Comparison of ENCODE assay signal across 8 cellular contexts in the genomic region with DNA sequence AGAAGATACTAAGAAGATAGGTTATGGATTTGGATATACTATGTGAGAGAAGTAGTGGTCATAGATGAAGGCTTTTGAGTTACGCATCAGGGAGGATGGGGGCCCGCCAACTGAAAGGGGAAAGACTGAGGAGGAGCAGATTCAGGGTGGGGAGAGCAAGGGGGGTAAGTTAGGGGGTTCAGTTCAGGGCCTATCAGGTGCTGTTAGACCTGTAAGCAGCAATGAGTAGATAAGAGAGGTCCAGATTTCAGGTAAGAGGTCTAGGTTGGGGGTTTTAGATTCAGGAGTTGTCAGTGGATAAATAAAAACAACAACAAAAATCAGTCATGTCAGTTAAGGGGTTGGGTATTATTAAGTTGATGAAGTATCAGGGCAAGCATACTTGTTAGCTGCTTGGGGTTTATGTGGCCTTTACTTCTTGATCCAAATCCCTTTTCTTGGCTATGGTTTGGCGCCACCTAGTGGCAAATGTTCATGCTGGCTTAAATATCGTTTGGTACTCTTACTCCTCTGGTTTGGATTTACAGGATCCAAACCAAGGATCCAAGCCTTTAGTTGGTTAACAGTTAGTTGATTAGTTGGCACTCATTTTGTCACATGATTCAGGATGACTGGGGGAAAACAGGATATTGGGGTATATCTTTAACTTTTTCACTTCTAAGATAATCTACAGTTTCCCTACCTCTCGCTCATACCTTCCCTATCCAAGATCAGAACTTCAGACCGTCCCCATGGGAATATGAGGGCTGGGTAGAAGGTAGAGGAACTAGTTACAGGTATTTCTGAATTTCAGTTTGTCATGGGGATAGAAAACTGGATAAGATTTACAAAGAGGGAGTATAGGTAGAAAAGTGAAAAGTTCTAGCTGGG.
DNase-seq lines count a peak whose midpoint lies in the region; ATAC-seq and TF ChIP-seq lines count a peak whose summit lies in the region.

No MANE protein-coding gene starts in this region.

- no peaks in the 10 kb centered on the region for H3K9me3 Mint-ChIP-seq in activated naive CD4-positive, alpha-beta T cell treated with anti-CD3 and anti-CD28 coated beads, Interleukin-2, amount 10 ng/mL, durations not matched to agents 7 days and 5 days
- H3K9me3 Mint-ChIP-seq in type B pancreatic cell = no peaks in the 10 kb centered on the region

- no peaks in the 10 kb centered on the region for H3K27me3 ChIP-seq in trophoblast cell (ENCODE audit: insufficient read depth, low read length)

- no peak overlapping the region for H2BK12ac ChIP-seq in trophoblast cell (ENCODE audit: low read length)

- H2AK5ac ChIP-seq in trophoblast cell (ENCODE audit: low read length) = no peak overlapping the region

- H2BK5ac ChIP-seq in trophoblast cell (ENCODE audit: low read depth, low read length, poor library complexity) = no peak overlapping the region

- no peak overlapping the region for H3K27ac ChIP-seq in trophoblast cell (ENCODE audit: low read depth, low read length)

- H3K4me3 ChIP-seq in trophoblast cell (ENCODE audit: low read depth, low read length) = no peak overlapping the region

- peaks cover 0 to 2% of the 10 kb centered on the region in 2 experiments for H3K4me1 ChIP-seq in trophoblast cell (ENCODE audit: control insufficient read depth in 1 of 2, insufficient read depth in 2 of 2, low read length in 2 of 2)

- DNase-seq in GM10266 (ENCODE audit: extremely low spot score) (peak; percentile 46), NCI-H1092 (lab: John Stamatoyannopoulos, UW) (peak; percentile 68), glomerular visceral epithelial cell (ENCODE audit: extremely low spot score) (peak; percentile 83), trophoblast cell (peak; percentile 80 to 96), type B pancreatic cell (ENCODE audit: extremely low spot score, unreplicated experiment) (peak; percentile 77), epidermal melanocyte (ENCODE audit: insufficient read length, low spot score) (no peak)
- peak; percentile 90 for DNase-seq in activated naive CD4-positive, alpha-beta T cell treated with anti-CD3 and anti-CD28 coated beads, Interleukin-2, amount 10 ng/mL, durations not matched to agents 7 days and 5 days

- TF ChIP-seq CTCF in GM10266 (IDR thresholded peaks at IDR 0.05; ENCODE audit: control insufficient read depth, insufficient read depth, low read depth, missing control alignments) = peak; percentile 85
- TF ChIP-seq CTCF in type B pancreatic cell (conservative IDR thresholded peaks at IDR 0.05) = peak; percentile 98

- no peak overlapping the region for H2BK120ac ChIP-seq in trophoblast cell (ENCODE audit: insufficient read depth, low read length, poor library complexity)

- H2AFZ ChIP-seq in trophoblast cell (ENCODE audit: insufficient read depth, low read length, poor library complexity) = no peak overlapping the region

- H3K14ac ChIP-seq in trophoblast cell (ENCODE audit: low read length) = no peak overlapping the region

- CTCF ChIA-PET in activated naive CD4-positive, alpha-beta T cell treated with anti-CD3 and anti-CD28 coated beads, Interleukin-2, amount 10 ng/mL, durations not matched to agents 7 days and 5 days (lab: Charles Lee) = interaction anchor here (0.6 to 3.4 kb wide), 13 partner anchors 9 to 236 kb away, joined by 3 to 44 read pairs (median 4); partner anchors contain the start of gene PCNX1

- no peak overlapping the region for H3K23ac ChIP-seq in trophoblast cell (ENCODE audit: low read length)

- no peak overlapping the region for H3K27ac Mint-ChIP-seq in activated naive CD4-positive, alpha-beta T cell treated with anti-CD3 and anti-CD28 coated beads, Interleukin-2, amount 10 ng/mL, durations not matched to agents 7 days and 5 days
- peak overlapping the region; percentile 19 for H3K27ac Mint-ChIP-seq in type B pancreatic cell

- no peak overlapping the region for H4K12ac ChIP-seq in trophoblast cell (ENCODE audit: low read depth, low read length)

- no peak overlapping the region for H3K4me2 ChIP-seq in trophoblast cell (ENCODE audit: low read length)

- H3K9me3 ChIP-seq in trophoblast cell (ENCODE audit: insufficient read depth, low read depth, low read length) = no peaks in the 10 kb centered on the region

- no peak overlapping the region for H3K18ac ChIP-seq in trophoblast cell (ENCODE audit: low read length)

- H4K8ac ChIP-seq in trophoblast cell (ENCODE audit: low read depth, low read length) = no peak overlapping the region

- H3K9ac ChIP-seq in trophoblast cell (ENCODE audit: low read length) = no peak overlapping the region

- H3K36me3 Mint-ChIP-seq in activated naive CD4-positive, alpha-beta T cell treated with anti-CD3 and anti-CD28 coated beads, Interleukin-2, amount 10 ng/mL, durations not matched to agents 7 days and 5 days = peaks cover 17% of the 10 kb centered on the region
- peaks cover 16% of the 10 kb centered on the region for H3K36me3 Mint-ChIP-seq in type B pancreatic cell

- H3K4ac ChIP-seq in trophoblast cell (ENCODE audit: low read depth, low read length) = no peak overlapping the region

- no peak overlapping the region for H3K4me3 Mint-ChIP-seq in activated naive CD4-positive, alpha-beta T cell treated with anti-CD3 and anti-CD28 coated beads, Interleukin-2, amount 10 ng/mL, durations not matched to agents 7 days and 5 days
- no peak overlapping the region for H3K4me3 Mint-ChIP-seq in type B pancreatic cell

- H4K91ac ChIP-seq in trophoblast cell (ENCODE audit: low read depth, low read length) = no peak overlapping the region

- H3K4me1 Mint-ChIP-seq in activated naive CD4-positive, alpha-beta T cell treated with anti-CD3 and anti-CD28 coated beads, Interleukin-2, amount 10 ng/mL, durations not matched to agents 7 days and 5 days = peaks cover 23% of the 10 kb centered on the region
- peaks cover 11% of the 10 kb centered on the region for H3K4me1 Mint-ChIP-seq in type B pancreatic cell (ENCODE audit: unreplicated experiment)

- H3K79me2 ChIP-seq in trophoblast cell (ENCODE audit: control insufficient read depth, insufficient read depth, low read length, poor library complexity) = no peaks in the 10 kb centered on the region

- no CpG with 5 or more reads among the region's 6 CpGs for WGBS in trophoblast cell (ENCODE audit: extremely low coverage, insufficient coverage, insufficient read length)

- peaks cover 12 to 18% of the 10 kb centered on the region in 2 experiments for H3K36me3 ChIP-seq in trophoblast cell (ENCODE audit: control insufficient read depth in 1 of 2, insufficient read depth in 2 of 2, low read length in 2 of 2)

- H3K27me3 Mint-ChIP-seq in activated naive CD4-positive, alpha-beta T cell treated with anti-CD3 and anti-CD28 coated beads, Interleukin-2, amount 10 ng/mL, durations not matched to agents 7 days and 5 days = no peaks in the 10 kb centered on the region
- H3K27me3 Mint-ChIP-seq in type B pancreatic cell = no peaks in the 10 kb centered on the region

- ATAC-seq in SK-N-SH treated with all-trans-retinoic acid at 6 μM for 48 hours = peak; percentile 98

- no peaks in the 10 kb centered on the region for H3K79me1 ChIP-seq in trophoblast cell (ENCODE audit: low read length)

TF ChIP-seq in SK-N-SH treated with all-trans-retinoic acid at 6 μM for 48 hours, 23 proteins besides CTCF, POLR2A, EP300 and RAD21 (continues in another document):
- no peak for TF ChIP-seq PATZ1 (CRISPR knock-in tag; IDR thresholded peaks at IDR 0.05; ENCODE audit: borderline replicate concordance)
- TF ChIP-seq ZNF70 (CRISPR knock-in tag; IDR thresholded peaks at IDR 0.05) = no peak
- no peak for TF ChIP-seq BACH2 (CRISPR knock-in tag; IDR thresholded peaks at IDR 0.05; ENCODE audit: borderline replicate concordance)
- no peak for TF ChIP-seq ZFP3 (CRISPR knock-in tag; IDR thresholded peaks at IDR 0.05)
- no peak for TF ChIP-seq GLIS3 (CRISPR knock-in tag; IDR thresholded peaks at IDR 0.05)
- TF ChIP-seq RARB (CRISPR knock-in tag; IDR thresholded peaks at IDR 0.05) = no peak
- no peak for TF ChIP-seq ZC3H10 (CRISPR knock-in tag; IDR thresholded peaks at IDR 0.05)
- TF ChIP-seq ESRRG (CRISPR knock-in tag; IDR thresholded peaks at IDR 0.05) = no peak
- TF ChIP-seq, protein P1, sequence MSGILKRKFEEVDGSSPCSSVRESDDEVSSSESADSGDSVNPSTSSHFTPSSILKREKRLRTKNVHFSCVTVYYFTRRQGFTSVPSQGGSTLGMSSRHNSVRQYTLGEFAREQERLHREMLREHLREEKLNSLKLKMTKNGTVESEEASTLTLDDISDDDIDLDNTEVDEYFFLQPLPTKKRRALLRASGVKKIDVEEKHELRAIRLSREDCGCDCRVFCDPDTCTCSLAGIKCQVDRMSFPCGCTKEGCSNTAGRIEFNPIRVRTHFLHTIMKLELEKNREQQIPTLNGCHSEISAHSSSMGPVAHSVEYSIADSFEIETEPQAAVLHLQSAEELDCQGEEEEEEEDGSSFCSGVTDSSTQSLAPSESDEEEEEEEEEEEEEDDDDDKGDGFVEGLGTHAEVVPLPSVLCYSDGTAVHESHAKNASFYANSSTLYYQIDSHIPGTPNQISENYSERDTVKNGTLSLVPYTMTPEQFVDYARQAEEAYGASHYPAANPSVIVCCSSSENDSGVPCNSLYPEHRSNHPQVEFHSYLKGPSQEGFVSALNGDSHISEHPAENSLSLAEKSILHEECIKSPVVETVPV (CRISPR knock-in tag; IDR thresholded peaks at IDR 0.05) = no peak
- TF ChIP-seq CSDC2 (CRISPR knock-in tag; IDR thresholded peaks at IDR 0.05) = no peak
- no peak for TF ChIP-seq OSR1 (CRISPR knock-in tag; IDR thresholded peaks at IDR 0.05)
